In genomic region chr1:10969971-10970332, GRCh38 we compare ENCODE assay signal across 27 cellular contexts.
"Had no signal": no experiment of that assay in that cellular context is flagged by ENCODE, and none has a peak within 500 bp of the region (broad histone marks: within the 10 kb centered on the region; RNA-seq: fewer than 3 reads in every experiment).

No MANE protein-coding gene starts in this region.

- ATAC-seq: esophagus mucosa; gastrocnemius medialis; left lobe of liver; natural killer cell treated with Interleukin-12 subunit alpha and Interleukin-12 subunit beta and Interleukin-15 and Interleukin-18, amount 100 ng/mL, for 72 hours; sciatic nerve; stimulated activated naive CD8-positive, alpha-beta T cell treated with anti-CD3 and anti-CD28 coated beads, Interleukin-15, amount 100 ng/mL, for 72 hours; upper lobe of right lung had no signal

- H3K4me2 ChIP-seq: smooth muscle cell had no signal

- H3K4me1 ChIP-seq: right atrium auricular region, uterus had no signal

- H3K36me3 ChIP-seq: gastrocnemius medialis, ovary, right atrium auricular region, suprapubic skin, transverse colon, upper lobe of right lung, uterus had no signal

- FAIRE-seq: colon, keratinocyte had no signal

- H3K4me3 ChIP-seq: gastrocnemius medialis, lung, ovary, right atrium auricular region, smooth muscle cell, suprapubic skin, transverse colon, upper lobe of right lung, uterus had no signal

- H3K27me3 ChIP-seq: gastrocnemius medialis, ovary, right atrium auricular region, suprapubic skin, transverse colon, upper lobe of right lung, uterus had no signal

- H3K27ac ChIP-seq: epithelial cell of prostate, gastrocnemius medialis, ovary, right atrium auricular region, suprapubic skin, transverse colon, upper lobe of right lung, uterus had no signal

- H3K9me3 ChIP-seq: gastrocnemius medialis, ovary, right atrium auricular region, suprapubic skin, transverse colon, upper lobe of right lung, uterus had no signal

- DNase-seq: effector CD8-positive, alpha-beta T cell; foreskin fibroblast; gastrocnemius medialis; head of caudate nucleus; naive B cell; occipital lobe; ovary; stimulated activated CD4-positive, alpha-beta T cell treated with anti-CD3 and anti-CD28 coated beads, Interleukin-12 subunit alpha, Interleukin-12 subunit beta, amount 100 ng/mL, for 4 hours; stimulated activated CD4-positive, alpha-beta T cell treated with anti-CD3 and anti-CD28 coated beads, Interleukin-1b, Interleukin-23, amount 100 ng/mL, for 48 hours; stimulated activated CD4-positive, alpha-beta T cell treated with anti-CD3 and anti-CD28 coated beads, Interleukin-4, amount 100 ng/mL, for 1 hour; stimulated activated CD8-positive, alpha-beta memory T cell treated with anti-CD3 and anti-CD28 coated beads, Interleukin-4, amount 100 ng/mL, for 48 hours; stimulated activated naive CD4-positive, alpha-beta T cell; stimulated activated naive CD8-positive, alpha-beta T cell treated with anti-CD3 and anti-CD28 coated beads, Interleukin-15, amount 100 ng/mL, for 72 hours; transverse colon; upper lobe of right lung; uterus had no signal
